Comparison of ENCODE assay signal across 27 cellular contexts in the genomic region with DNA sequence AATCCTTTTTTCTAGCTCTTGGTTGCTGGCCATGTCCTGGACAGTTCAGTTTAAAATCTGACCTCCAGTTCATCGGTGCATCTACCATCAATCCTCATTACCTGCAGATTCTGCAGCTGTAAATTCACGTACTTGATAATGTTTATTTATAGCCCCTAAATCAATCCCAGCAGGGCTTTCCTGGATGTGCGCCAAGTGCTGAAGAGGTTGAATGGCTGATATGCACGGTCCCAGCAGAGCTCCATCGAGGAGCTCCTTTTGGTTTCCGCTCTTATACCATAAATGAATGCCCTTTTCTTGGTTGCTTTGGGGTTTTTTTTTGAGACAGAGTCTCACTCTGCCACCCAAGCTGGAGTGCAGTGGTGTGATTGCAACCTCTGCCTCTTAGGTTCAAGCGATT.
DNase-seq lines count a peak whose midpoint lies in the region; ATAC-seq and TF ChIP-seq lines count a peak whose summit lies in the region.
"Had no signal": no experiment of that assay in that cellular context is flagged by ENCODE, and none has a peak within 500 bp of the region (broad histone marks: within the 10 kb centered on the region; RNA-seq: fewer than 3 reads in every experiment).

No MANE protein-coding gene starts in this region.

- DNase-seq in NCI-H2227 (lab: John Stamatoyannopoulos, UW; ENCODE audit: unreplicated experiment) (peak; percentile 13), NCI-H2227 treated with DMSO at 0.1 percent for 48 hours (lab: John Stamatoyannopoulos, UW) (no peak), NCI-H1092 (lab: John Stamatoyannopoulos, UW) (peak; percentile 41), NCI-H345 (lab: John Stamatoyannopoulos, UW) (peak; percentile 78), T-helper 9 cell (no peak), ovary (no peak), middle frontal gyrus (ENCODE audit: extremely low spot score, low spot score) (no peak)
- DNase-seq: activated CD4-positive, alpha-beta T cell treated with anti-CD3 and anti-CD28 coated beads for 4 hours; amniotic stem cell; brain microvascular endothelial cell; CD4-positive, alpha-beta memory T cell; foreskin fibroblast; H7; islet precursor cell; MM.1S; NCI-H2081 treated with DMSO at 0.1 percent for 48 hours; retina; trophoblast cell had no signal

- H3K4me3 Mint-ChIP-seq in activated T-helper 17 cell treated with anti-CD3 and anti-CD28 coated beads, Interleukin-2, amount 50 U/mL, for 72 hours, result no peak overlapping the region
- H3K4me3 Mint-ChIP-seq: activated naive CD4-positive, alpha-beta T cell treated with anti-CD3 and anti-CD28 coated beads, Interleukin-2, amount 50 U/mL, for 24 hours; CD4-positive, alpha-beta memory T cell; neural progenitor cell; stimulated activated memory B cell treated with anti-CD40 and anti-IgM and Interleukin-4, amounts not matched to agents 10 μg/mL and 1 μg/mL and 100 μg/mL, for 72 hours had no signal

- TF ChIP-seq EP300 in ovary (IDR thresholded peaks at IDR 0.05), result no peak

- no peaks in the 10 kb centered on the region for H3K9me3 ChIP-seq in ovary
- H3K9me3 ChIP-seq: esophagus muscularis mucosa had no signal

- TF ChIP-seq CTCF in ovary (IDR thresholded peaks at IDR 0.05), result no peak

- no peaks in the 10 kb centered on the region for H3K36me3 ChIP-seq in ovary
- H3K36me3 ChIP-seq: brain microvascular endothelial cell, esophagus muscularis mucosa, neural progenitor cell had no signal

- H3K27ac ChIP-seq in ovary, result no peak overlapping the region
- H3K27ac ChIP-seq: brain microvascular endothelial cell, esophagus muscularis mucosa, neural progenitor cell, parathyroid adenoma, skin epidermis, VCaP had no signal

- intact Hi-C loops in ovary (cut with DNase I), result no loop called here

- H3K9me3 Mint-ChIP-seq in activated T-helper 17 cell treated with anti-CD3 and anti-CD28 coated beads, Interleukin-2, amount 50 U/mL, for 72 hours, result no peaks in the 10 kb centered on the region
- H3K9me3 Mint-ChIP-seq: activated naive CD4-positive, alpha-beta T cell treated with anti-CD3 and anti-CD28 coated beads, Interleukin-2, amount 50 U/mL, for 24 hours; activated T-helper 2 cell treated with anti-CD3 and anti-CD28 coated beads, Interferon-gamma antibody, Interleukin-2, Interleukin-4, amounts not matched to agents 10 μg/mL and 5 μg/mL and 100 μg/mL, durations not matched to agents 14 hours and 24 hours and 36 hours; neural progenitor cell; stimulated activated memory B cell treated with anti-CD40 and anti-IgM and Interleukin-4, amounts not matched to agents 10 μg/mL and 1 μg/mL and 100 μg/mL, for 72 hours had no signal

- ATAC-seq in activated T-helper 17 cell treated with anti-CD3 and anti-CD28 coated beads, Interleukin-2, amount 50 U/mL, for 72 hours (replicated peaks), result no peak
- ATAC-seq: stimulated activated memory B cell treated with anti-CD40 and anti-IgM and Interleukin-4, amounts not matched to agents 10 μg/mL and 1 μg/mL and 100 μg/mL, for 72 hours had no signal

- no peak overlapping the region for H3K4me3 ChIP-seq in ovary
- H3K4me3 ChIP-seq: esophagus muscularis mucosa, neural progenitor cell, skin epidermis had no signal

- peaks cover 8% of the 10 kb centered on the region for H3K27me3 Mint-ChIP-seq in activated T-helper 17 cell treated with anti-CD3 and anti-CD28 coated beads, Interleukin-2, amount 50 U/mL, for 72 hours
- H3K27me3 Mint-ChIP-seq: activated naive CD4-positive, alpha-beta T cell treated with anti-CD3 and anti-CD28 coated beads, Interleukin-2, amount 50 U/mL, for 24 hours had no signal

- H3K4me1 ChIP-seq in ovary (ENCODE audit: insufficient read depth), result no peaks in the 10 kb centered on the region
- H3K4me1 ChIP-seq: esophagus muscularis mucosa, neural progenitor cell, parathyroid adenoma had no signal

- no peaks in the 10 kb centered on the region for H3K27me3 ChIP-seq in ovary
- H3K27me3 ChIP-seq: brain microvascular endothelial cell, esophagus muscularis mucosa, neural progenitor cell had no signal

- H3K36me3 Mint-ChIP-seq in activated T-helper 17 cell treated with anti-CD3 and anti-CD28 coated beads, Interleukin-2, amount 50 U/mL, for 72 hours (ENCODE audit: low read depth), result no peaks in the 10 kb centered on the region
- H3K36me3 Mint-ChIP-seq: activated naive CD4-positive, alpha-beta T cell treated with anti-CD3 and anti-CD28 coated beads, Interleukin-2, amount 50 U/mL, for 24 hours; CD4-positive, alpha-beta memory T cell; neural progenitor cell; stimulated activated memory B cell treated with anti-CD40 and anti-IgM and Interleukin-4, amounts not matched to agents 10 μg/mL and 1 μg/mL and 100 μg/mL, for 72 hours had no signal

- no peak for TF ChIP-seq POLR2A in ovary (IDR thresholded peaks at IDR 0.05)

- no peaks in the 10 kb centered on the region for H3K4me1 Mint-ChIP-seq in activated T-helper 17 cell treated with anti-CD3 and anti-CD28 coated beads, Interleukin-2, amount 50 U/mL, for 72 hours
- H3K4me1 Mint-ChIP-seq: activated naive CD4-positive, alpha-beta T cell treated with anti-CD3 and anti-CD28 coated beads, Interleukin-2, amount 50 U/mL, for 24 hours; neural progenitor cell; stimulated activated memory B cell treated with anti-CD40 and anti-IgM and Interleukin-4, amounts not matched to agents 10 μg/mL and 1 μg/mL and 100 μg/mL, for 72 hours had no signal

- WGBS in ovary, 3 donors, result 53 to 59% (median 57%) methylated on average over 7 of the region's 7 CpGs

- H3K27ac Mint-ChIP-seq in activated T-helper 17 cell treated with anti-CD3 and anti-CD28 coated beads, Interleukin-2, amount 50 U/mL, for 72 hours, result peak overlapping the region; percentile 20
- H3K27ac Mint-ChIP-seq: activated naive CD4-positive, alpha-beta T cell treated with anti-CD3 and anti-CD28 coated beads, Interleukin-2, amount 50 U/mL, for 24 hours; activated T-helper 2 cell treated with anti-CD3 and anti-CD28 coated beads, Interferon-gamma antibody, Interleukin-2, Interleukin-4, amounts not matched to agents 10 μg/mL and 5 μg/mL and 100 μg/mL, durations not matched to agents 14 hours and 24 hours and 36 hours; CD4-positive, alpha-beta memory T cell; neural progenitor cell; stimulated activated memory B cell treated with anti-CD40 and anti-IgM and Interleukin-4, amounts not matched to agents 10 μg/mL and 1 μg/mL and 100 μg/mL, for 72 hours had no signal

Comparison
In these comparisons a context has a peak if more than half of its experiments do, and no peak if none do; other contexts are left out.
1. DNase-seq: peak in NCI-H2227 (single experiment), NCI-H1092 (single experiment) and NCI-H345 (single experiment); none in NCI-H2227 treated with DMSO at 0.1 percent for 48 hours (single experiment), T-helper 9 cell (single experiment), ovary (0 of 5) and middle frontal gyrus (single experiment).